8 cellular contexts compared by ENCODE assay signal in the genomic region with DNA sequence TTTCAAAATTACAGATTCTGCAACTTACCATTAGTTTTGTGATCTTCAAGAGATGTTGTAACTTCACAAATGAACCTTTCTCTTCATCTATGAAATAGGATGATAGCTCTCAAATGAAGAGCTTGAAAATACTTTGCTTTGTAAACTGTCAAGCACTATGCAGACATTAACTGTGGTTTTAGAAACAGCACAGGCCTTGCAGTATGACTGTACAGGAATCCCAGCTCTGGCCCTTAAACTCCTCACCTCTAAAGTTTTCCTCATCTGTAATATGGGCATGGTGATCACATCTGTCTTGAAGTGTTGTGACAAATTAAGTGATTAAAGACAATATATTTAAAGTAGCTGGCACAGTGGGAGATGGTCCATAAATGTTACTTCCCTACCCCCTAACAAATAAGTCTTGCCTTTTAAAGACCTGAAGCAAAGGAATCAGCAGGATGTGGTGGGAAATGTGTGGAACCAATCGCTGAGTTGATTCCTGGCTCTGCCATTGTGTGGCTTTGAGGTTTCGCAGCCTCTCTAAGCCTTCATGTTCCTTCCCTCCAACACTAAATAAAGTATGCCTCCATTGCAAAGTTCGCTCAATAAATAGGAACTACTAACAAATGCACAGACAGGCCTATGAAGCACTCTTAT. TPM values are rescaled to one million over a fixed set of nuclear protein-coding genes. Genes with fewer than 3 reads are reported as not detected.
DNase-seq lines count a peak whose midpoint lies in the region; ATAC-seq, FAIRE-seq and TF ChIP-seq lines count a peak whose summit lies in the region.

No MANE protein-coding gene starts in this region.

- peaks cover 9% of the 10 kb centered on the region for H3F3A ChIP-seq in OCI-LY1 (ENCODE audit: insufficient read depth, low read length)

- H3K4me3 ChIP-seq in OCI-LY1 (ENCODE audit: low read depth, low read length, poor library complexity, severe bottlenecking), result peak overlapping the region; percentile 71
- H3K4me3 ChIP-seq in endothelial cell of umbilical vein (replicated peaks in 1 of 3; ENCODE audit: insufficient read depth in 1 of 3, low read depth in 1 of 3, low read length in 3 of 3), result no peak overlapping the region
- H3K4me3 ChIP-seq in skeletal muscle tissue (ENCODE audit: low read length in 3 of 3), result peak overlapping the region in 2 of 3 donors; percentile 62

- BruUV-seq in endothelial cell of umbilical vein (replicated peaks; lab: Mats Ljungman, UMichigan), result no TSS peak

- H3K27ac ChIP-seq in OCI-LY1 (ENCODE audit: low read depth, low read length, poor library complexity, severe bottlenecking), result peak overlapping the region; percentile 81
- no peak overlapping the region for H3K27ac ChIP-seq in endothelial cell of umbilical vein (ENCODE audit: insufficient read depth, low read depth, low read length)
- H3K27ac ChIP-seq in skeletal muscle tissue (ENCODE audit: low read depth, low read length), result peak overlapping the region; percentile 96

- dilution Hi-C loops in endothelial cell of umbilical vein (cut with MboI; ENCODE audit: extremely low pct_ligation_motif_present, low sequenced_read_pairs), result no loop called here

- TF ChIP-seq POLR2A in endothelial cell of umbilical vein (IDR thresholded peaks at IDR 0.05; ENCODE audit: low read depth, low read length), result no peak

- peak; percentile 24 for FAIRE-seq in endothelial cell of umbilical vein (lab: Jason Lieb, UNC)

- H3K79me2 ChIP-seq in OCI-LY1 (ENCODE audit: insufficient read depth, low read length), result no peaks in the 10 kb centered on the region
- H3K79me2 ChIP-seq in endothelial cell of umbilical vein (ENCODE audit: control insufficient read depth, insufficient read depth, low read length), result no peaks in the 10 kb centered on the region

- H3K36me3 ChIP-seq in OCI-LY1 (ENCODE audit: insufficient read depth, low read length) (no peaks in the 10 kb centered on the region), endothelial cell of umbilical vein (ENCODE audit: control insufficient read depth in 2 of 2, extremely low read depth in 1 of 2, insufficient read depth in 2 of 2, low read length in 2 of 2) (no peaks in the 10 kb centered on the region), skeletal muscle tissue (ENCODE audit: control insufficient read depth in 3 of 3, insufficient read depth in 3 of 3, low read length in 3 of 3) (no peaks in the 10 kb centered on the region)

- intact Hi-C loops in endothelial cell of umbilical vein (cut with micrococcal nuclease), result loop anchor here (1.0 kb wide), 1 partner anchor 11 kb away; no protein-coding TSS in a partner anchor

- H2AFZ ChIP-seq in OCI-LY1 (ENCODE audit: low read length) (peak overlapping the region; percentile 10), endothelial cell of umbilical vein (ENCODE audit: low read depth, low read length) (no peak overlapping the region)

- no peak for DNase-seq in endothelial cell of umbilical vein (ENCODE audit: low read depth, low spot score)
- no peak for DNase-seq in NAMALWA (ENCODE audit: low spot score)
- DNase-seq in HPDE6-E6E7 (ENCODE audit: extremely low spot score), result no peak
- DNase-seq in Ammon's horn (ENCODE audit: low spot score), result no peak
- DNase-seq in middle frontal gyrus (ENCODE audit: extremely low spot score, low spot score), result no peak

- H3K4me2 ChIP-seq in OCI-LY1 (ENCODE audit: low read length) (peak overlapping the region; percentile 94), endothelial cell of umbilical vein (ENCODE audit: insufficient read depth, low read length) (no peak overlapping the region)

- no peaks in the 10 kb centered on the region for H3K9me2 ChIP-seq in OCI-LY1 (ENCODE audit: low read depth, low read length)

- no peaks in the 10 kb centered on the region for H4K20me1 ChIP-seq in OCI-LY1 (ENCODE audit: insufficient read depth, low read length)
- H4K20me1 ChIP-seq in endothelial cell of umbilical vein (replicated peaks; ENCODE audit: control insufficient read depth, extremely low read depth, insufficient read depth, low read length), result no peaks in the 10 kb centered on the region

- H3K9ac ChIP-seq in OCI-LY1 (ENCODE audit: low read length) (peak overlapping the region; percentile 36), endothelial cell of umbilical vein (replicated peaks; ENCODE audit: extremely low read depth, insufficient read depth, low read length) (no peak overlapping the region), skeletal muscle tissue (ENCODE audit: low read depth in 1 of 3, low read length in 3 of 3) (peak overlapping the region in 2 of 3 donors; percentile 1 to 85)

- POLR2A ChIA-PET in endothelial cell of umbilical vein (lab: Charles Lee), result interaction anchor here (1.0 to 2.0 kb wide), 2 partner anchors 12 to 154 kb away, joined by 5 to 8 read pairs; no protein-coding TSS in a partner anchor

- CTCF ChIA-PET in endothelial cell of umbilical vein (lab: Charles Lee), result interaction anchor here (0.9 to 8.7 kb wide), 6 partner anchors 8 to 128 kb away, joined by 4 to 197 read pairs (median 8); partner anchors contain the start of gene SPOCD1

- TF ChIP-seq CTCF in OCI-LY1 (IDR thresholded peaks at IDR 0.05; ENCODE audit: low read length), result no peak
- no peak for TF ChIP-seq CTCF in endothelial cell of umbilical vein (IDR thresholded peaks at IDR 0.05; ENCODE audit: extremely low read depth in 1 of 2, insufficient read depth in 1 of 2, low read depth in 1 of 2, low read length in 2 of 2)

- no peaks in the 10 kb centered on the region for H3K9me1 ChIP-seq in endothelial cell of umbilical vein (replicated peaks; ENCODE audit: control insufficient read depth, extremely low read depth, insufficient read depth, low read length)

- no peaks in the 10 kb centered on the region for H3K27me3 ChIP-seq in OCI-LY1 (ENCODE audit: insufficient read depth, low read length)
- H3K27me3 ChIP-seq in endothelial cell of umbilical vein (ENCODE audit: control insufficient read depth in 2 of 2, insufficient read depth in 2 of 2, low read length in 2 of 2), result no peaks in the 10 kb centered on the region
- H3K27me3 ChIP-seq in skeletal muscle tissue (ENCODE audit: control insufficient read depth in 3 of 3, insufficient read depth in 3 of 3, low read length in 3 of 3), result no peaks in the 10 kb centered on the region

- H3K4me1 ChIP-seq in OCI-LY1 (ENCODE audit: insufficient read depth, low read length, severe bottlenecking) (peaks cover 51% of the 10 kb centered on the region), endothelial cell of umbilical vein (ENCODE audit: control insufficient read depth, extremely low read depth, insufficient read depth, low read length) (peaks cover 20% of the 10 kb centered on the region), skeletal muscle tissue (ENCODE audit: control insufficient read depth in 3 of 3, insufficient read depth in 3 of 3, low read length in 3 of 3) (peaks cover 17 to 29% (median 19%) of the 10 kb centered on the region in 3 donors)

- ATAC-seq in GM18511 (IDR thresholded peaks at IDR 0.05; ENCODE audit: unreplicated experiment), result peak; percentile 13

- H3K9me3 ChIP-seq in OCI-LY1 (ENCODE audit: low read length), result no peaks in the 10 kb centered on the region
- H3K9me3 ChIP-seq in endothelial cell of umbilical vein (replicated peaks; ENCODE audit: control insufficient read depth, insufficient read depth, low read length), result no peaks in the 10 kb centered on the region
- no peaks in the 10 kb centered on the region for H3K9me3 ChIP-seq in skeletal muscle tissue (ENCODE audit: control insufficient read depth in 3 of 3, low read length in 3 of 3)

TF ChIP-seq in endothelial cell of umbilical vein, 7 proteins besides CTCF, POLR2A, EP300 and RAD21:
- TF ChIP-seq JUN (IDR thresholded peaks at IDR 0.05; ENCODE audit: borderline replicate concordance, insufficient read depth, insufficient read length, low read depth) (no peak), EZH2 (IDR thresholded peaks at IDR 0.05; ENCODE audit: borderline replicate concordance, low read depth, low read length, severe bottlenecking) (no peak), POLR2AphosphoS5 (IDR thresholded peaks at IDR 0.05; ENCODE audit: insufficient read depth, low read depth, low read length) (no peak), MAX (IDR thresholded peaks at IDR 0.05; ENCODE audit: insufficient read depth, insufficient read length) (no peak), GATA2 (IDR thresholded peaks at IDR 0.05; ENCODE audit: insufficient read depth, insufficient read length, low read depth, low read length) (no peak), FOS (IDR thresholded peaks at IDR 0.05; ENCODE audit: borderline replicate concordance, insufficient read depth, low read length) (no peak), MYC (IDR thresholded peaks at IDR 0.05; ENCODE audit: low read depth, low read length) (no peak)

RNA-seq across cellular contexts. Expression of gene PTP4A2, which starts 5.5 kb away (rescaled TPM):
- total RNA-seq in endothelial cell of umbilical vein (172 and 184 TPM in 2 replicates), skeletal muscle tissue (457 TPM)
- polyA plus RNA-seq in endothelial cell of umbilical vein, result 44.4 and 74.1 TPM in 2 replicates
- 102 and 107 TPM in 2 replicates for polyA plus RNA-seq in endothelial cell of umbilical vein (2011; cell fraction: cytosol; rRNA removed)
- polyA plus RNA-seq in endothelial cell of umbilical vein (2011; cell fraction: nucleus; rRNA removed), result 38.7 and 54.6 TPM in 2 replicates
- 178 and 265 TPM in 2 replicates for polyA plus RNA-seq in endothelial cell of umbilical vein (2012)
- 212 and 224 TPM in 2 replicates for polyA minus RNA-seq in endothelial cell of umbilical vein
- polyA minus RNA-seq in endothelial cell of umbilical vein (2011; cell fraction: cytosol; rRNA and poly(A)+ RNA removed), result 348 TPM
- 65.7 and 95.4 TPM in 2 replicates for polyA minus RNA-seq in endothelial cell of umbilical vein (2011; cell fraction: nucleus; rRNA and poly(A)+ RNA removed)

Comparison
In these comparisons a context has a peak if more than half of its experiments do, and no peak if none do; other contexts are left out.
1. H3K4me3 ChIP-seq: peak in OCI-LY1 (single experiment) and skeletal muscle tissue (2 of 3); none in endothelial cell of umbilical vein (0 of 3).